8 cellular contexts compared by ENCODE assay signal in genomic region chrX:112841820-112842157, GRCh38. TPM values are rescaled to one million over a fixed set of nuclear protein-coding genes. Genes with fewer than 3 reads are reported as not detected.
A peak's percentile ranks its signal among the peaks of the same experiment; 100 is the strongest.
DNase-seq lines count a peak whose midpoint lies in the region; ATAC-seq, FAIRE-seq and TF ChIP-seq lines count a peak whose summit lies in the region.

No MANE protein-coding gene starts in this region.

- H3K23me2 ChIP-seq in H1 (ENCODE audit: low read depth, low read length) = no peaks in the 10 kb centered on the region; the same call in 1 of the 2 replicates

- no peaks in the 10 kb centered on the region for H3K36me3 ChIP-seq in CD4-positive, alpha-beta memory T cell (ENCODE audit: insufficient read depth, low read length)
- no peaks in the 10 kb centered on the region for H3K36me3 ChIP-seq in MG63
- no peaks in the 10 kb centered on the region for H3K36me3 ChIP-seq in H1 (ENCODE audit: control insufficient read depth in 2 of 4, insufficient read depth in 4 of 4, low read length in 3 of 4)

- H3K4me3 ChIP-seq in CD4-positive, alpha-beta memory T cell (ENCODE audit: low read length in 2 of 2) = peak overlapping the region; percentile 24 to 67
- H3K4me3 ChIP-seq in MG63 (peak overlapping the region; percentile 62), H1 (ENCODE audit: extremely low read depth in 1 of 4, insufficient read depth in 2 of 4, low read depth in 3 of 4, low read length in 4 of 4) (peak overlapping the region in 3 of 4 experiments; percentile 29 to 89 (median 37); a peak in 6 of 8 replicates)

- H4K8ac ChIP-seq in H1 (ENCODE audit: extremely low read depth, insufficient read depth, low read length) = no peak overlapping the region

- CTCF ChIA-PET in CD4-positive, alpha-beta memory T cell (lab: Charles Lee; ENCODE audit: partially characterized antibody) = interaction anchor here (1.1 to 1.5 kb wide), 2 partner anchors 11 to 1161 kb away, joined by 3 to 4 read pairs; partner anchors contain the start of gene ALG13
- CTCF ChIA-PET in H1 (lab: Charles Lee; ENCODE audit: partially characterized antibody) = no interaction called here

- peaks cover 0 to 1% of the 10 kb centered on the region in 2 donors for H3K36me3 Mint-ChIP-seq in CD4-positive, alpha-beta memory T cell
- H3K36me3 Mint-ChIP-seq in osteocyte (ENCODE audit: unreplicated experiment) = no peaks in the 10 kb centered on the region

- TF ChIP-seq CTCF in H1 (IDR thresholded peaks at IDR 0.05; ENCODE audit: control extremely low read depth in 1 of 3, insufficient read depth in 1 of 3, low read depth in 1 of 3, low read length in 3 of 3) (no peak), osteocyte (IDR thresholded peaks at IDR 0.05) (no peak)

- H3K56ac ChIP-seq in H1 (replicated peaks; ENCODE audit: insufficient read length, low read depth, low read length) = no peak overlapping the region

- no peak overlapping the region; the same call in 1 of the 2 replicates for H3K18ac ChIP-seq in H1 (ENCODE audit: extremely low read depth, low read length)

- H2BK15ac ChIP-seq in H1 (ENCODE audit: low read length) = no peak overlapping the region

- H3K14ac ChIP-seq in H1 (ENCODE audit: insufficient read length) = no peak overlapping the region

- H4K91ac ChIP-seq in H1 (replicated peaks; ENCODE audit: insufficient read length, low read length) = no peak overlapping the region

- no peak overlapping the region for H4K5ac ChIP-seq in H1 (ENCODE audit: insufficient read length, low read depth, low read length)

- H2BK120ac ChIP-seq in H1 (replicated peaks; ENCODE audit: low read depth, low read length) = no peak overlapping the region

- no peaks in the 10 kb centered on the region for H3K9me3 ChIP-seq in CD4-positive, alpha-beta memory T cell (ENCODE audit: control insufficient read depth in 1 of 2, low read length in 2 of 2)
- H3K9me3 ChIP-seq in MG63 (no peaks in the 10 kb centered on the region), H1 (ENCODE audit: insufficient read depth in 2 of 2, low read depth in 1 of 2, low read length in 1 of 2) (no peaks in the 10 kb centered on the region)

- H2AK5ac ChIP-seq in H1 (ENCODE audit: low read depth, low read length) = no peak overlapping the region

- H2BK5ac ChIP-seq in H1 (ENCODE audit: low read depth, low read length) = no peak overlapping the region

- no peaks in the 10 kb centered on the region for H3K27me3 ChIP-seq in CD4-positive, alpha-beta memory T cell (ENCODE audit: insufficient read depth, low read length)
- H3K27me3 ChIP-seq in MG63 (no peaks in the 10 kb centered on the region), H1 (replicated peaks in 1 of 4; ENCODE audit: control insufficient read depth in 3 of 4, extremely low read depth in 1 of 4, insufficient read depth in 3 of 4, low read length in 3 of 4) (peaks cover 5 to 21% (median 17%) of the 10 kb centered on the region in 4 experiments)

- H3K4me3 Mint-ChIP-seq in CD4-positive, alpha-beta memory T cell = peak overlapping the region; percentile 22 to 94 (median 76)
- peak overlapping the region; percentile 97 for H3K4me3 Mint-ChIP-seq in osteocyte (ENCODE audit: unreplicated experiment)

- peaks cover 0 to 1% (median 0%) of the 10 kb centered on the region in 8 donors for H3K9me3 Mint-ChIP-seq in CD4-positive, alpha-beta memory T cell
- H3K9me3 Mint-ChIP-seq in osteocyte (ENCODE audit: unreplicated experiment) = no peaks in the 10 kb centered on the region

- peak overlapping the region in 4 of 7 donors; percentile 21 to 76 (median 24) for H3K27ac Mint-ChIP-seq in CD4-positive, alpha-beta memory T cell
- H3K27ac Mint-ChIP-seq in osteocyte (ENCODE audit: unreplicated experiment) = peak overlapping the region; percentile 61

- H3K27me3 Mint-ChIP-seq in CD4-positive, alpha-beta memory T cell = no peaks in the 10 kb centered on the region
- H3K27me3 Mint-ChIP-seq in osteocyte (ENCODE audit: unreplicated experiment) = peaks cover 7% of the 10 kb centered on the region

- no peak for FAIRE-seq in H1 (lab: Jason Lieb, UNC)

- H3K79me1 ChIP-seq in H1 (ENCODE audit: low read depth, low read length) = no peaks in the 10 kb centered on the region

- no peak for TF ChIP-seq POLR2A in H1 (IDR thresholded peaks at IDR 0.05; ENCODE audit: control extremely low read depth in 1 of 2, low read depth in 2 of 2, low read length in 2 of 2)

- DNase-seq in CD4-positive, alpha-beta memory T cell = no peak
- DNase-seq in MG63 = no peak
- DNase-seq in H1 (ENCODE audit: low read depth in 1 of 2, low spot score in 2 of 2) = no peak
- no peak for DNase-seq in osteocyte (ENCODE audit: extremely low spot score, unreplicated experiment)
- DNase-seq in islet precursor cell = no peak

- H4K20me1 ChIP-seq in H1 (replicated peaks in 1 of 2; ENCODE audit: control insufficient read depth in 1 of 2, insufficient read depth in 2 of 2, low read length in 2 of 2) = no peaks in the 10 kb centered on the region

- H3K79me2 ChIP-seq in H1 (ENCODE audit: control insufficient read depth in 1 of 2, insufficient read depth in 2 of 2, low read length in 2 of 2) = no peaks in the 10 kb centered on the region

- ATAC-seq in GM19467 (IDR thresholded peaks at IDR 0.05; ENCODE audit: unreplicated experiment) = no peak
- no peak for ATAC-seq in GM21423 (IDR thresholded peaks at IDR 0.05; ENCODE audit: unreplicated experiment)
- no peak for ATAC-seq in GM18867 (IDR thresholded peaks at IDR 0.05; ENCODE audit: unreplicated experiment)

- no peak for TF ChIP-seq EP300 in H1 (IDR thresholded peaks at IDR 0.05; ENCODE audit: borderline replicate concordance in 1 of 2, low read depth in 2 of 2, low read length in 2 of 2)

- 78% methylated on average over 4 of the region's 5 CpGs; no CpG with 5 or more reads in 1 of the 2 experiments for WGBS in H1 (ENCODE audit: extremely low coverage in 1 of 2, insufficient coverage in 1 of 2, insufficient read length in 1 of 2, insufficient replicate concordance in 2 of 2, low coverage in 1 of 2, low lambda C conversion rate in 2 of 2, missing lambda C conversion rate in 1 of 2), 2 experiments

- H3K4me1 ChIP-seq in CD4-positive, alpha-beta memory T cell (ENCODE audit: insufficient read depth, low read length) = peaks cover 7% of the 10 kb centered on the region
- H3K4me1 ChIP-seq in H1 (replicated peaks in 1 of 4; ENCODE audit: control insufficient read depth in 3 of 4, insufficient read depth in 4 of 4, low read length in 3 of 4) = no peaks in the 10 kb centered on the region; a peak in 1 of 7 replicates

- POLR2A ChIA-PET in CD4-positive, alpha-beta memory T cell (lab: Charles Lee; ENCODE audit: partially characterized antibody) = interaction anchor here (1.5 to 2.8 kb wide), 3 partner anchors 11 to 1161 kb away, joined by 7 to 15 read pairs (median 9); partner anchors contain the start of genes ALG13 and LHFPL1
- POLR2A ChIA-PET in H1 (lab: Charles Lee; ENCODE audit: partially characterized antibody) = interaction anchor here (0.5 to 1.2 kb wide), 3 partner anchors 53 to 123 kb away, joined by 3 to 4 read pairs (median 4); no protein-coding TSS in a partner anchor

- peak overlapping the region; percentile 53 to 93 for H3K4me2 ChIP-seq in H1 (ENCODE audit: insufficient read depth in 1 of 2, low read depth in 2 of 2, low read length in 2 of 2)

- no peak overlapping the region for H3K9ac ChIP-seq in H1 (replicated peaks in 1 of 4; ENCODE audit: extremely low read depth in 1 of 4, low read depth in 3 of 4, low read length in 3 of 4)

- no peak overlapping the region for H3K27ac ChIP-seq in CD4-positive, alpha-beta memory T cell (ENCODE audit: low read depth, low read length)
- H3K27ac ChIP-seq in H1 (ENCODE audit: low read depth, low read length) = no peak overlapping the region

- TF ChIP-seq RAD21 in H1 (IDR thresholded peaks at IDR 0.05 in 1 of 2, conservative IDR thresholded peaks at IDR 0.05 in 1 of 2; ENCODE audit: low read depth in 2 of 2, low read length in 2 of 2) = no peak

- H3K23ac ChIP-seq in H1 (ENCODE audit: insufficient read length) = no peak overlapping the region

- no peak overlapping the region for H3K4ac ChIP-seq in H1 (replicated peaks; ENCODE audit: insufficient read length, low read depth, low read length)

- peaks cover 2 to 19% (median 12%) of the 10 kb centered on the region in 4 donors for H3K4me1 Mint-ChIP-seq in CD4-positive, alpha-beta memory T cell
- peaks cover 24% of the 10 kb centered on the region for H3K4me1 Mint-ChIP-seq in osteocyte (ENCODE audit: unreplicated experiment)

- H2BK20ac ChIP-seq in H1 (ENCODE audit: low read length) = no peak overlapping the region

- intact Hi-C loops in CD4-positive, alpha-beta memory T cell (cut with micrococcal nuclease) = loop anchor here (1.0 kb wide), 1 partner anchor 162 kb away; the partner anchor contains the start of gene LHFPL1

- peak overlapping the region; percentile 90 for H2AFZ ChIP-seq in H1 (ENCODE audit: low read length)

- H2BK12ac ChIP-seq in H1 (ENCODE audit: low read depth, low read length) = no peak overlapping the region

TF ChIP-seq in H1, 55 proteins besides CTCF, POLR2A, EP300 and RAD21:
- TF ChIP-seq, protein P1, sequence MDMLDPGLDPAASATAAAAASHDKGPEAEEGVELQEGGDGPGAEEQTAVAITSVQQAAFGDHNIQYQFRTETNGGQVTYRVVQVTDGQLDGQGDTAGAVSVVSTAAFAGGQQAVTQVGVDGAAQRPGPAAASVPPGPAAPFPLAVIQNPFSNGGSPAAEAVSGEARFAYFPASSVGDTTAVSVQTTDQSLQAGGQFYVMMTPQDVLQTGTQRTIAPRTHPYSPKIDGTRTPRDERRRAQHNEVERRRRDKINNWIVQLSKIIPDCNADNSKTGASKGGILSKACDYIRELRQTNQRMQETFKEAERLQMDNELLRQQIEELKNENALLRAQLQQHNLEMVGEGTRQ (IDR thresholded peaks at IDR 0.05; ENCODE audit: low read length) = no peak
- TF ChIP-seq TAF7 (optimal IDR thresholded peaks at IDR 0.05; ENCODE audit: borderline replicate concordance, low read depth, low read length) = no peak
- TF ChIP-seq, protein P2, sequence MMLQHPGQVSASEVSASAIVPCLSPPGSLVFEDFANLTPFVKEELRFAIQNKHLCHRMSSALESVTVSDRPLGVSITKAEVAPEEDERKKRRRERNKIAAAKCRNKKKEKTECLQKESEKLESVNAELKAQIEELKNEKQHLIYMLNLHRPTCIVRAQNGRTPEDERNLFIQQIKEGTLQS (IDR thresholded peaks at IDR 0.05; ENCODE audit: insufficient read depth, low read depth, low read length) = no peak

RNA-seq across cellular contexts. Expression of gene AMOT, which starts 1.2 kb away (rescaled TPM):
- 1 to 10 TPM; 4.3 to 4.4 TPM for total RNA-seq in CD4-positive, alpha-beta memory T cell
- polyA plus RNA-seq in CD4-positive, alpha-beta memory T cell = 1 to 10 TPM in 1 of 2 donors, under 1 TPM in 1; 0.52 to 2.7 TPM
- 0.79 and 2.7 TPM in 2 replicates for total RNA-seq in MG63 (2014; rRNA removed; shearing (Covaris generic); ENCODE audit: low replicate concordance)
- total RNA-seq in H1 (2021; fragmentation: NEBNext Ultra II Directional; extraction: Animal tissue kit (Norgen Biotek cat#: 25700)) = 7.1 and 7.9 TPM in 2 replicates
- 2.3 and 3.3 TPM in 2 replicates for polyA plus RNA-seq in H1 (2011; rRNA removed)
- 1.9 TPM for polyA plus RNA-seq in H1 (2011; cell fraction: cytosol; rRNA removed)
- 7.4 TPM for polyA plus RNA-seq in H1 (2011; cell fraction: nucleus; rRNA removed)
- 3.1 to 5.7 TPM (median 4.1 TPM) in 4 replicates for polyA plus RNA-seq in H1 (2012, experiment 1 of 2)
- polyA plus RNA-seq in H1 (2012, experiment 2 of 2) = 0.22 TPM
- polyA plus RNA-seq in H1 (2013, experiment 1 of 2) = 3.2 TPM
- polyA plus RNA-seq in H1 (2013, experiment 2 of 2) = 2.6 TPM
- polyA minus RNA-seq in H1 (2011; rRNA and poly(A)+ RNA removed) = 8.9 and 10.2 TPM in 2 replicates
- polyA minus RNA-seq in H1 (2011; cell fraction: cytosol; rRNA and poly(A)+ RNA removed) = 5.0 TPM
- 3.8 TPM for polyA minus RNA-seq in H1 (2011; cell fraction: nucleus; rRNA and poly(A)+ RNA removed)
- total RNA-seq in osteocyte = 6.7 and 7.2 TPM in 2 replicates
